Comparison of ENCODE assay signal across 1 cellular context in genomic region chr9:37497320-37497719, GRCh38.
TF ChIP-seq lines count a peak whose summit lies in the region.

No MANE protein-coding gene starts in this region.

TF ChIP-seq in K562, 482 proteins besides CTCF, POLR2A, EP300 and RAD21:
- no peak for TF ChIP-seq SOX6 (IDR thresholded peaks at IDR 0.05)
- no peak for TF ChIP-seq FOXM1 (IDR thresholded peaks at IDR 0.05; ENCODE audit: low read depth)
- TF ChIP-seq FOXM1 (CRISPR knock-in tag; IDR thresholded peaks at IDR 0.05; ENCODE audit: low read depth) = no peak
- TF ChIP-seq, protein P1, sequence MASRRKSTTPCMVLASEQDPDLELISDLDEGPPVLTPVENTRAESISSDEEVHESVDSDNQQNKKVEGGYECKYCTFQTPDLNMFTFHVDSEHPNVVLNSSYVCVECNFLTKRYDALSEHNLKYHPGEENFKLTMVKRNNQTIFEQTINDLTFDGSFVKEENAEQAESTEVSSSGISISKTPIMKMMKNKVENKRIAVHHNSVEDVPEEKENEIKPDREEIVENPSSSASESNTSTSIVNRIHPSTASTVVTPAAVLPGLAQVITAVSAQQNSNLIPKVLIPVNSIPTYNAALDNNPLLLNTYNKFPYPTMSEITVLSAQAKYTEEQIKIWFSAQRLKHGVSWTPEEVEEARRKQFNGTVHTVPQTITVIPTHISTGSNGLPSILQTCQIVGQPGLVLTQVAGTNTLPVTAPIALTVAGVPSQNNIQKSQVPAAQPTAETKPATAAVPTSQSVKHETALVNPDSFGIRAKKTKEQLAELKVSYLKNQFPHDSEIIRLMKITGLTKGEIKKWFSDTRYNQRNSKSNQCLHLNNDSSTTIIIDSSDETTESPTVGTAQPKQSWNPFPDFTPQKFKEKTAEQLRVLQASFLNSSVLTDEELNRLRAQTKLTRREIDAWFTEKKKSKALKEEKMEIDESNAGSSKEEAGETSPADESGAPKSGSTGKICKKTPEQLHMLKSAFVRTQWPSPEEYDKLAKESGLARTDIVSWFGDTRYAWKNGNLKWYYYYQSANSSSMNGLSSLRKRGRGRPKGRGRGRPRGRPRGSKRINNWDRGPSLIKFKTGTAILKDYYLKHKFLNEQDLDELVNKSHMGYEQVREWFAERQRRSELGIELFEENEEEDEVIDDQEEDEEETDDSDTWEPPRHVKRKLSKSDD (conservative IDR thresholded peaks at IDR 0.05; ENCODE audit: low read length) = no peak
- TF ChIP-seq ZNF695 (CRISPR knock-in tag; IDR thresholded peaks at IDR 0.05) = no peak
- TF ChIP-seq ZNF324 (CRISPR knock-in tag; IDR thresholded peaks at IDR 0.05) = no peak
- 0 out of 2 replicates have a peak, but pooled peaks have one; percentile 19 for TF ChIP-seq NR2C1 (IDR thresholded peaks at IDR 0.05)
- TF ChIP-seq NR2C1 (tag; IDR thresholded peaks at IDR 0.05) = no peak
- TF ChIP-seq, protein P2, sequence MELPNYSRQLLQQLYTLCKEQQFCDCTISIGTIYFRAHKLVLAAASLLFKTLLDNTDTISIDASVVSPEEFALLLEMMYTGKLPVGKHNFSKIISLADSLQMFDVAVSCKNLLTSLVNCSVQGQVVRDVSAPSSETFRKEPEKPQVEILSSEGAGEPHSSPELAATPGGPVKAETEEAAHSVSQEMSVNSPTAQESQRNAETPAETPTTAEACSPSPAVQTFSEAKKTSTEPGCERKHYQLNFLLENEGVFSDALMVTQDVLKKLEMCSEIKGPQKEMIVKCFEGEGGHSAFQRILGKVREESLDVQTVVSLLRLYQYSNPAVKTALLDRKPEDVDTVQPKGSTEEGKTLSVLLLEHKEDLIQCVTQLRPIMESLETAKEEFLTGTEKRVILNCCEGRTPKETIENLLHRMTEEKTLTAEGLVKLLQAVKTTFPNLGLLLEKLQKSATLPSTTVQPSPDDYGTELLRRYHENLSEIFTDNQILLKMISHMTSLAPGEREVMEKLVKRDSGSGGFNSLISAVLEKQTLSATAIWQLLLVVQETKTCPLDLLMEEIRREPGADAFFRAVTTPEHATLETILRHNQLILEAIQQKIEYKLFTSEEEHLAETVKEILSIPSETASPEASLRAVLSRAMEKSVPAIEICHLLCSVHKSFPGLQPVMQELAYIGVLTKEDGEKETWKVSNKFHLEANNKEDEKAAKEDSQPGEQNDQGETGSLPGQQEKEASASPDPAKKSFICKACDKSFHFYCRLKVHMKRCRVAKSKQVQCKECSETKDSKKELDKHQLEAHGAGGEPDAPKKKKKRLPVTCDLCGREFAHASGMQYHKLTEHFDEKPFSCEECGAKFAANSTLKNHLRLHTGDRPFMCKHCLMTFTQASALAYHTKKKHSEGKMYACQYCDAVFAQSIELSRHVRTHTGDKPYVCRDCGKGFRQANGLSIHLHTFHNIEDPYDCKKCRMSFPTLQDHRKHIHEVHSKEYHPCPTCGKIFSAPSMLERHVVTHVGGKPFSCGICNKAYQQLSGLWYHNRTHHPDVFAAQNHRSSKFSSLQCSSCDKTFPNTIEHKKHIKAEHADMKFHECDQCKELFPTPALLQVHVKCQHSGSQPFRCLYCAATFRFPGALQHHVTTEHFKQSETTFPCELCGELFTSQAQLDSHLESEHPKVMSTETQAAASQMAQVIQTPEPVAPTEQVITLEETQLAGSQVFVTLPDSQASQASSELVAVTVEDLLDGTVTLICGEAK (IDR thresholded peaks at IDR 0.05) = peak; percentile 93
- TF ChIP-seq, protein P2 (CRISPR knock-in tag; IDR thresholded peaks at IDR 0.05) = peak; percentile 92
- no peak for TF ChIP-seq ILF3 (IDR thresholded peaks at IDR 0.05; ENCODE audit: borderline replicate concordance)
